Comparison of ENCODE assay signal across 8 cellular contexts in the genomic region with DNA sequence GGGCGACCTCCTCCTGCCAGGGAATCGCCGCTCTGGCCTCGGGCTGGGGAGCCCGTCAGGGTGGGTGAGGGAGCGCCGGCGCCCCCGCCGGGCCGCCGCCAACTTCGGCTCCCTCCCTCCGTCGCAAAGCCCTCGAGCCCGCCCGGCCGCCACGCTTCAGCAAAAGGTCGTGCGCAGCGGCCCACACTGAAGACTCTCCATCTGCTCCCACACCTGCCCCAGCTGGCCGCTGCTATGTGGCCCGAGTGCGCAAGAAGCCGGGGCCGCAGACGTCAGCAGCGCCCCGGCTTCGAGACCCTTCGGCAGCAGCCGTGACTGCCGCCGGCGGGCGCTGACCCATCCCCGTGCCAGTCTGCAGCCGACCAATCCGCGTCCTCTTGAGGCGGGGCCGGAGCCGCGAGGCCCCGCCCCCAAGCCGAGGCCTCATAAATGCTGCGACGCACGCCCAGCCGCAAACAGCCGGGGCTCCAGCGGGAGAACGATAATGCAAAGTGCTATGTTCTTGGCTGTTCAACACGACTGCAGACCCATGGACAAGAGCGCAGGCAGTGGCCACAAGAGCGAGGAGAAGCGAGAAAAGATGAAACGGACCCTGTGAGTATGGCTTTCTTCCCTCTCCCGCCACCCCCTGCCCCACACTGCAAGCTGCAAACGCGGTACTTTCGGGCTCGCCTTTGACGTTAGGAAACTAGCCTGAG.
DNase-seq lines count a peak whose midpoint lies in the region; ATAC-seq and TF ChIP-seq lines count a peak whose summit lies in the region.

A gene with protein sequence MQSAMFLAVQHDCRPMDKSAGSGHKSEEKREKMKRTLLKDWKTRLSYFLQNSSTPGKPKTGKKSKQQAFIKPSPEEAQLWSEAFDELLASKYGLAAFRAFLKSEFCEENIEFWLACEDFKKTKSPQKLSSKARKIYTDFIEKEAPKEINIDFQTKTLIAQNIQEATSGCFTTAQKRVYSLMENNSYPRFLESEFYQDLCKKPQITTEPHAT (plus strand): TSS at position 452 of the 698 bp plus-strand sequence. CDS start 33 bp downstream, at position 485.

- peak; percentile 91 for ATAC-seq in GM19025 (IDR thresholded peaks at IDR 0.05; ENCODE audit: low read depth, unreplicated experiment)
- ATAC-seq in HG03280 (IDR thresholded peaks at IDR 0.05; ENCODE audit: unreplicated experiment) = peak; percentile 92

- DNase-seq in AG10803 (ENCODE audit: low read depth) (peak; percentile 83), NCI-H345 (lab: John Stamatoyannopoulos, UW) (peak; percentile 94), cerebellar nuclear complex (lab: John Stamatoyannopoulos, UW) (peak; percentile 44 to 86), kidney glomerular epithelial cell (lab: John Stamatoyannopoulos, UW) (peak; percentile 89)
- DNase-seq in activated CD4-positive, CD25-positive, alpha-beta regulatory T cell treated with anti-CD3 and anti-CD28 coated beads, Interleukin-2, amount 50 U/mL, for 72 hours = peak; percentile 83
- DNase-seq in stimulated activated CD4-positive, alpha-beta T cell treated with anti-CD3 and anti-CD28 coated beads, Interleukin-15, amount 100 ng/mL, for 48 hours (ENCODE audit: low read depth in 2 of 2) = peak; percentile 70 to 81

- peak within 1 kb of the TSS; percentile 94 for H3K4me3 ChIP-seq in AG10803 (ENCODE audit: low read length)

- TF ChIP-seq CTCF in AG10803 (conservative IDR thresholded peaks at IDR 0.05; ENCODE audit: low read length) = no peak

Comparison
In these comparisons a context has a peak if more than half of its experiments do, and no peak if none do; other contexts are left out.
1. Peak in every context shown above with its lines: DNase-seq, ATAC-seq and H3K4me3 ChIP-seq.